In genomic region chr17:16346721-16347271, GRCh38 we compare ENCODE assay signal across 22 cellular contexts.
"Had no signal": no experiment of that assay in that cellular context is flagged by ENCODE, and none has a peak within 500 bp of the region (broad histone marks: within the 10 kb centered on the region; RNA-seq: fewer than 3 reads in every experiment).

No MANE protein-coding gene starts in this region.

- H3K9me3 ChIP-seq: SJCRH30 had no signal

- H3K9ac ChIP-seq: KMS-11 had no signal

- H3K27me3 ChIP-seq: SJCRH30 had no signal

- H3K4me2 ChIP-seq: KMS-11 had no signal

- DNase-seq: IMR-90, Kasumi-1, MM.1S, NCI-H1092 treated with DMSO at 0.1 percent for 48 hours, NCI-H1436, NCI-H187, NCI-H2029, NCI-H2081 treated with DMSO at 0.1 percent for 48 hours, NCI-H2171, NCI-H226, NCI-H446, NCI-H510A, NCI-H524 treated with DMSO at 0.1 percent for 48 hours, NCI-H69, NCI-H774, SHP77 treated with DMSO at 0.1 percent for 48 hours, SJCRH30, T-helper 1 cell had no signal

- H3K27ac ChIP-seq: KMS-11, RWPE1, SJCRH30 had no signal

- H3K4me3 ChIP-seq: SJCRH30 had no signal

- FAIRE-seq: RCC 7860 had no signal

- ATAC-seq: SK-N-SH treated with all-trans-retinoic acid at 6 μM for 48 hours had no signal

- H3K4me1 ChIP-seq: SJCRH30 had no signal
